Comparison of ENCODE assay signal across 23 cellular contexts in the genomic region with DNA sequence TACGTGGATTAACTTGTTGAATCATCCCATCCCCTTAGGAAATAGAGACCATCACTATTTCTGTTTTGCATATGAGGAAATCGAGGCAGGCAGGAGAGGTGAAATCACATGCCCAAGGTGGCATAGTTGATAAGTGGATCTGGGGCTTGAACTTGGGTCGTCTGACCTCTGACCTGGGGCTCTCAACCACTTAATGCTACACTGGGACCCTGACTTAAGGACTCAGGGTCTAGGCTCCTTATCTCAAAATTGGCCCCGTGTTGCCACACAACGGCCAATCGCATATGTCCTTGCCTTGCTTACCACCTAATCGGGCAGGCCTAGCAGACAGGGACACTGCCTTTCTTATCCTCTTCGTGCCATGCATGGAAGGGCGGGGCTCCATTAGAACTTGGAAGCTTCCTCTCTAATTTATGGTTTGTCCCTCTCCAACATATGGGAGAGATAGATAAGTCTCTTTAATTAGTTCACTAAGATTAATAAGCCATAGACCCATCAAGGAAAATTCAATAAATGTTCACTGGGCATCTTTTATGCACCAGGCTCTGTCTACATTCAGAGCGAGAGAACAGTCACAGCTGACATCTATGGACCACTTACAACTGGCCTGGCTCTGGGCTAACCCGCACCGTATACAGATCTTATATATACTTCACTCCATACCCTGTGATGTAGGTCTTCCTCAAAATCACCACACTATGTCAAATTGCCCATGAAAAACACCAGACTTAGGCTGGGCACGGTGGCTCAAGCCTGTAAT. TPM values are rescaled to one million over a fixed set of nuclear protein-coding genes. Genes with fewer than 3 reads are reported as not detected.
"Had no signal": no experiment of that assay in that cellular context is flagged by ENCODE, and none has a peak within 500 bp of the region (broad histone marks: within the 10 kb centered on the region; RNA-seq: fewer than 3 reads in every experiment).

No MANE protein-coding gene starts in this region.

- H3K4me1 Mint-ChIP-seq: endodermal cell had no signal

- H3K27ac Mint-ChIP-seq: endodermal cell; naive thymus-derived CD4-positive, alpha-beta T cell had no signal

- H3K4me3 Mint-ChIP-seq: endodermal cell; naive thymus-derived CD4-positive, alpha-beta T cell had no signal

- DNase-seq: effector CD4-positive, alpha-beta T cell; endodermal cell; gastrocnemius medialis; heart right ventricle; hypothalamus; kidney glomerular epithelial cell; mesendoderm; naive thymus-derived CD4-positive, alpha-beta T cell; sigmoid colon; stimulated activated CD4-positive, alpha-beta T cell treated with anti-CD3 and anti-CD28 coated beads, Interleukin-2, amount 100 ng/mL, for 24 hours; stimulated activated naive CD4-positive, alpha-beta T cell; stomach; substantia nigra; transverse colon had no signal

- H3K4me3 ChIP-seq: coronary artery, esophagus muscularis mucosa, gastrocnemius medialis, heart right ventricle, right atrium auricular region, sigmoid colon, skin epidermis, stomach, thoracic aorta, transverse colon had no signal

- H3K9me3 Mint-ChIP-seq: endodermal cell had no signal

- H3K27me3 ChIP-seq: esophagus muscularis mucosa, gastrocnemius medialis, neutrophil, right atrium auricular region, sigmoid colon, stomach, transverse colon had no signal

- H3K27ac ChIP-seq: coronary artery, esophagus muscularis mucosa, gastrocnemius medialis, heart right ventricle, neutrophil, right atrium auricular region, sigmoid colon, skin epidermis, stomach, thoracic aorta, transverse colon had no signal

- H3K9me3 ChIP-seq: esophagus muscularis mucosa, gastrocnemius medialis, heart right ventricle, neutrophil, right atrium auricular region, sigmoid colon, stomach, thoracic aorta, transverse colon had no signal

- H3K4me1 ChIP-seq: esophagus muscularis mucosa, gastrocnemius medialis, heart right ventricle, right atrium auricular region, sigmoid colon, transverse colon had no signal

- H3K36me3 ChIP-seq: esophagus muscularis mucosa, gastrocnemius medialis, heart right ventricle, neutrophil, right atrium auricular region, sigmoid colon, thoracic aorta, transverse colon had no signal

- ATAC-seq: gastrocnemius medialis; heart right ventricle; naive thymus-derived CD4-positive, alpha-beta T cell had no signal

- H3K36me3 Mint-ChIP-seq: naive thymus-derived CD4-positive, alpha-beta T cell had no signal

RNA-seq across cellular contexts. Expression of a gene that starts 35.0 kb away (rescaled TPM):
- total RNA-seq: dermis microvascular lymphatic vessel endothelial cell, lung microvascular endothelial cell, osteocyte had no signal
- polyA plus RNA-seq: naive thymus-derived CD4-positive, alpha-beta T cell had no signal
